In the genomic region with DNA sequence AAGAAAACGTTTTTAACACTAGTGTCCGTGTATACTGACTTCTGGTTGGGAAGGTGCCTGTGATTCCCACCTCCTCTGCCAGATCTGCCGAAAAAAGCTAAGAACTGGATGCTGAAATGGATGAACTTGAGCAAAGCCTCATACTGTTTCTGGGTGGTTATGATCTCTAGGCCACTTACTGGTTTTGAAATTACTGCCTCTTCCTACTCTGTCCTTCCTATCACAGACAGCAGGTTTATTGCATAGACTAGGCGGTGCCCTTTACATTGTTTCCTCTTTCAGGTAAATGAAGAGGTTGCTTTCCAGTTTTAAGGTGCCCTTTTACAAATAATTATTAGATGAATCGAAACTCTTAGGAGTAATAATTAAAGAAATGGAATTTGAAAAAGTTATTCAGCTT, we compare ENCODE assay signal across 18 cellular contexts. TPM values are rescaled to one million over a fixed set of nuclear protein-coding genes. Genes with fewer than 3 reads are reported as not detected.
"Had no signal": no experiment of that assay in that cellular context is flagged by ENCODE, and none has a peak within 500 bp of the region (broad histone marks: within the 10 kb centered on the region; RNA-seq: fewer than 3 reads in every experiment).

No MANE protein-coding gene starts in this region.

- DNase-seq: activated CD4-positive, alpha-beta T cell treated with anti-CD3 and anti-CD28 coated beads, Interleukin-2, amount 50 U/mL, for 1 hour; activated CD4-positive, CD25-positive, alpha-beta regulatory T cell; anterior cingulate cortex; hypothalamus; midbrain; naive B cell; retina; stimulated activated CD4-positive, alpha-beta T cell treated with anti-CD3 and anti-CD28 coated beads, Interleukin-4, amount 100 ng/mL, for 4 hours; T-helper 17 cell had no signal

- ATAC-seq: esophagus mucosa, SK-N-SH treated with all-trans-retinoic acid at 6 μM for 48 hours, T-helper 17 cell had no signal

- FAIRE-seq: endometrium, TTC549 had no signal

- H3K9me3 ChIP-seq: tibial nerve had no signal

- H3K4me3 Mint-ChIP-seq: T-helper 17 cell had no signal

- H3K4me1 ChIP-seq: tibial nerve had no signal

- H3K4me3 ChIP-seq: lung, tibial nerve had no signal

- H3K36me3 ChIP-seq: tibial nerve had no signal

- H3K9me3 Mint-ChIP-seq: activated naive CD4-positive, alpha-beta T cell treated with anti-CD3 and anti-CD28 coated beads, Interleukin-2, amount 50 U/mL, for 72 hours; naive B cell had no signal

- H3K27me3 ChIP-seq: tibial nerve had no signal

- H3K36me3 Mint-ChIP-seq: activated naive CD4-positive, alpha-beta T cell treated with anti-CD3 and anti-CD28 coated beads, Interleukin-2, amount 50 U/mL, for 72 hours; naive B cell had no signal

- H3K27ac ChIP-seq: tibial nerve had no signal

- H3K27me3 Mint-ChIP-seq: naive B cell, T-helper 17 cell had no signal

- H3K27ac Mint-ChIP-seq: naive B cell, T-helper 17 cell had no signal

RNA-seq across cellular contexts. Expression of a gene that starts 52.4 kb away (rescaled TPM):
- total RNA-seq: fibroblast of villous mesenchyme, subcutaneous adipose tissue had no signal
